In genomic region chr15:80803580-80804525, GRCh38 we compare ENCODE assay signal across 14 cellular contexts. TPM values are rescaled to one million over a fixed set of nuclear protein-coding genes. Genes with fewer than 3 reads are reported as not detected.
DNase-seq lines count a peak whose midpoint lies in the region; ATAC-seq and TF ChIP-seq lines count a peak whose summit lies in the region.
"Had no signal": no experiment of that assay in that cellular context is flagged by ENCODE, and none has a peak within 500 bp of the region (broad histone marks: within the 10 kb centered on the region; RNA-seq: fewer than 3 reads in every experiment).

No MANE protein-coding gene starts in this region.

- no peak overlapping the region for H3K14ac ChIP-seq in trophoblast cell (ENCODE audit: low read length)

- no peak overlapping the region for H4K12ac ChIP-seq in trophoblast cell (ENCODE audit: low read depth, low read length)

- no TSS peak for BruUV-seq in Caco-2 (replicated peaks; lab: Mats Ljungman, UMichigan)

- peak overlapping the region; percentile 37 for H4K91ac ChIP-seq in trophoblast cell (ENCODE audit: low read depth, low read length)

- no peak overlapping the region for H3K4ac ChIP-seq in trophoblast cell (ENCODE audit: low read depth, low read length)

- peak overlapping the region; percentile 52 for H3K27ac Mint-ChIP-seq in activated T-helper 1 cell treated with anti-CD3 and anti-CD28 coated beads, Interleukin-12 subunit alpha, Interleukin-12 subunit beta, Interleukin-2, Interleukin-4 antibody, amounts not matched to agents 30 ng/mL and 10 ng/mL and 1 ng/mL, durations not matched to agents 14 hours and 24 hours and 36 hours
- H3K27ac Mint-ChIP-seq in Caco-2 (ENCODE audit: unreplicated experiment) = no peak overlapping the region
- H3K27ac Mint-ChIP-seq: endodermal cell had no signal

- peak; percentile 74 for ATAC-seq in stimulated activated naive CD8-positive, alpha-beta T cell treated with anti-CD3 and anti-CD28 coated beads, Interleukin-15, Interleukin-2, amounts not matched to agents 100 U/mL and 50 U/mL, for 24 hours
- ATAC-seq: upper lobe of right lung had no signal

- no peak overlapping the region for H3K18ac ChIP-seq in trophoblast cell (ENCODE audit: low read length)

- H4K8ac ChIP-seq in trophoblast cell (ENCODE audit: low read depth, low read length) = no peak overlapping the region

- H2BK5ac ChIP-seq in trophoblast cell (ENCODE audit: low read depth, low read length, poor library complexity) = no peak overlapping the region

- H3K9me3 ChIP-seq in trophoblast cell (ENCODE audit: insufficient read depth, low read depth, low read length) (peaks cover 4% of the 10 kb centered on the region), hepatocyte (ENCODE audit: low read depth) (no peaks in the 10 kb centered on the region), Caco-2 (no peaks in the 10 kb centered on the region)
- H3K9me3 ChIP-seq: left ventricle myocardium inferior, pancreas, upper lobe of right lung had no signal

- H3K79me1 ChIP-seq in trophoblast cell (ENCODE audit: low read length) = no peaks in the 10 kb centered on the region

- no peak overlapping the region for H3K27ac ChIP-seq in trophoblast cell (ENCODE audit: low read depth, low read length)
- H3K27ac ChIP-seq in hepatocyte = no peak overlapping the region
- H3K27ac ChIP-seq: left ventricle myocardium inferior, pancreas, upper lobe of right lung had no signal

- H3K4me3 Mint-ChIP-seq in activated T-helper 1 cell treated with anti-CD3 and anti-CD28 coated beads, Interleukin-12 subunit alpha, Interleukin-12 subunit beta, Interleukin-2, Interleukin-4 antibody, amounts not matched to agents 30 ng/mL and 10 ng/mL and 1 ng/mL, durations not matched to agents 14 hours and 24 hours and 36 hours = no peak overlapping the region
- no peak overlapping the region for H3K4me3 Mint-ChIP-seq in Caco-2 (ENCODE audit: unreplicated experiment)
- H3K4me3 Mint-ChIP-seq: endodermal cell had no signal

- no peak for TF ChIP-seq CTCF in hepatocyte (IDR thresholded peaks at IDR 0.05; ENCODE audit: poor library complexity)
- TF ChIP-seq CTCF in Caco-2 (IDR thresholded peaks at IDR 0.05; ENCODE audit: insufficient read depth in 1 of 2, low read depth in 1 of 2, low read length in 1 of 2, severe bottlenecking in 1 of 2, unreplicated experiment in 1 of 2) = no peak

- POLR2A ChIA-PET in Caco-2 (lab: Charles Lee) = no interaction called here

- no peak overlapping the region for H3K9ac ChIP-seq in trophoblast cell (ENCODE audit: low read length)

- H3K36me3 Mint-ChIP-seq in activated T-helper 1 cell treated with anti-CD3 and anti-CD28 coated beads, Interleukin-12 subunit alpha, Interleukin-12 subunit beta, Interleukin-2, Interleukin-4 antibody, amounts not matched to agents 30 ng/mL and 10 ng/mL and 1 ng/mL, durations not matched to agents 14 hours and 24 hours and 36 hours (ENCODE audit: low read depth) = no peaks in the 10 kb centered on the region
- H3K36me3 Mint-ChIP-seq in Caco-2 (ENCODE audit: insufficient read depth, unreplicated experiment) = no peaks in the 10 kb centered on the region

- WGBS in trophoblast cell (ENCODE audit: extremely low coverage, insufficient coverage, insufficient read length) = no CpG with 5 or more reads among the region's 7 CpGs
- 90% methylated on average over 7 of the region's 7 CpGs for WGBS in hepatocyte (ENCODE audit: low lambda C conversion rate, missing lambda C conversion rate)

- peaks cover 10 to 11% of the 10 kb centered on the region in 2 experiments for H3K4me1 ChIP-seq in trophoblast cell (ENCODE audit: control insufficient read depth in 1 of 2, insufficient read depth in 2 of 2, low read length in 2 of 2)
- H3K4me1 ChIP-seq in hepatocyte (ENCODE audit: insufficient read depth) = peaks cover 6% of the 10 kb centered on the region
- H3K4me1 ChIP-seq in Caco-2 = no peaks in the 10 kb centered on the region
- H3K4me1 ChIP-seq: left ventricle myocardium inferior, upper lobe of right lung had no signal

- H3K36me3 ChIP-seq in trophoblast cell (ENCODE audit: control insufficient read depth in 1 of 2, insufficient read depth in 2 of 2, low read length in 2 of 2) (no peaks in the 10 kb centered on the region), hepatocyte (replicated peaks; ENCODE audit: insufficient read depth, low read depth) (no peaks in the 10 kb centered on the region), Caco-2 (ENCODE audit: control insufficient read depth, insufficient read depth, low read length) (no peaks in the 10 kb centered on the region)
- H3K36me3 ChIP-seq: left ventricle myocardium inferior, pancreas, upper lobe of right lung had no signal

- H2AK5ac ChIP-seq in trophoblast cell (ENCODE audit: low read length) = no peak overlapping the region

- H4K20me1 ChIP-seq in hepatocyte (ENCODE audit: insufficient read depth, poor library complexity, severe bottlenecking) = no peaks in the 10 kb centered on the region

- H3K9me3 Mint-ChIP-seq in activated T-helper 1 cell treated with anti-CD3 and anti-CD28 coated beads, Interleukin-12 subunit alpha, Interleukin-12 subunit beta, Interleukin-2, Interleukin-4 antibody, amounts not matched to agents 30 ng/mL and 10 ng/mL and 1 ng/mL, durations not matched to agents 14 hours and 24 hours and 36 hours = no peaks in the 10 kb centered on the region
- no peaks in the 10 kb centered on the region for H3K9me3 Mint-ChIP-seq in Caco-2 (ENCODE audit: unreplicated experiment)
- H3K9me3 Mint-ChIP-seq: endodermal cell had no signal

- H3K27me3 ChIP-seq in trophoblast cell (ENCODE audit: insufficient read depth, low read length) = no peaks in the 10 kb centered on the region
- no peaks in the 10 kb centered on the region for H3K27me3 ChIP-seq in hepatocyte
- no peaks in the 10 kb centered on the region for H3K27me3 ChIP-seq in Caco-2 (replicated peaks; ENCODE audit: control insufficient read depth, insufficient read depth, low read length)
- H3K27me3 ChIP-seq: pancreas, upper lobe of right lung had no signal

- no peaks in the 10 kb centered on the region for H3K9me2 ChIP-seq in hepatocyte (replicated peaks; ENCODE audit: insufficient read depth)

- H2BK120ac ChIP-seq in trophoblast cell (ENCODE audit: insufficient read depth, low read length, poor library complexity) = no peak overlapping the region

- no peak overlapping the region for H3K4me3 ChIP-seq in trophoblast cell (ENCODE audit: low read depth, low read length)
- H3K4me3 ChIP-seq in hepatocyte = no peak overlapping the region
- H3K4me3 ChIP-seq in Caco-2 (ENCODE audit: low read depth, low read length) = no peak overlapping the region
- H3K4me3 ChIP-seq: left ventricle myocardium inferior, pancreas, upper lobe of right lung had no signal

- intact Hi-C loops in activated T-helper 1 cell treated with anti-CD3 and anti-CD28 coated beads, Interleukin-12 subunit alpha, Interleukin-12 subunit beta, Interleukin-2, Interleukin-4 antibody, amounts not matched to agents 30 ng/mL and 10 ng/mL and 1 ng/mL, durations not matched to agents 14 hours and 24 hours and 36 hours (cut with micrococcal nuclease) = loop anchor here (1.0 to 5.0 kb wide), 3 partner anchors 27 to 153 kb away; no protein-coding TSS in a partner anchor
- intact Hi-C loops in Caco-2 (cut with micrococcal nuclease; ENCODE audit: unreplicated experiment) = no loop called here

- H2AFZ ChIP-seq in trophoblast cell (ENCODE audit: insufficient read depth, low read length, poor library complexity) (no peak overlapping the region), hepatocyte (no peak overlapping the region)

- H3K4me2 ChIP-seq in trophoblast cell (ENCODE audit: low read length) = no peak overlapping the region
- H3K4me2 ChIP-seq in hepatocyte = no peak overlapping the region

- peak; percentile 77 for DNase-seq in activated effector memory CD4-positive, alpha-beta T cell treated with anti-CD3 and anti-CD28 coated beads, Interleukin-2, amount 50 U/mL, for 16 hours
- no peak for DNase-seq in activated effector memory CD4-positive, alpha-beta T cell treated with Interleukin-2 at 50 U/mL for 16 hours
- DNase-seq in activated T-helper 1 cell treated with anti-CD3 and anti-CD28 coated beads, Interleukin-12 subunit alpha, Interleukin-12 subunit beta, Interleukin-2, Interleukin-4 antibody, amounts not matched to agents 30 ng/mL and 10 ng/mL and 1 ng/mL, durations not matched to agents 14 hours and 24 hours and 36 hours (ENCODE audit: low spot score) = no peak
- DNase-seq in trophoblast cell (no peak), hepatocyte (ENCODE audit: low spot score) (no peak), A172 (ENCODE audit: low spot score) (no peak), Caco-2 (no peak)
- peak; percentile 16 for DNase-seq in stimulated activated naive CD8-positive, alpha-beta T cell treated with anti-CD3 and anti-CD28 coated beads, Interleukin-15, Interleukin-2, amounts not matched to agents 100 U/mL and 50 U/mL, for 24 hours
- DNase-seq: central memory CD4-positive, alpha-beta T cell; endodermal cell; left ventricle myocardium inferior; NCI-H446 treated with DMSO at 0.1 percent for 48 hours; pancreas; upper lobe of right lung had no signal

- CTCF ChIA-PET in Caco-2 (lab: Charles Lee) = no interaction called here

- H3K79me2 ChIP-seq in trophoblast cell (ENCODE audit: control insufficient read depth, insufficient read depth, low read length, poor library complexity) (no peaks in the 10 kb centered on the region), hepatocyte (no peaks in the 10 kb centered on the region)

- no peaks in the 10 kb centered on the region for H3K27me3 Mint-ChIP-seq in activated T-helper 1 cell treated with anti-CD3 and anti-CD28 coated beads, Interleukin-12 subunit alpha, Interleukin-12 subunit beta, Interleukin-2, Interleukin-4 antibody, amounts not matched to agents 30 ng/mL and 10 ng/mL and 1 ng/mL, durations not matched to agents 14 hours and 24 hours and 36 hours (ENCODE audit: insufficient read depth)
- no peaks in the 10 kb centered on the region for H3K27me3 Mint-ChIP-seq in Caco-2 (ENCODE audit: insufficient read depth, unreplicated experiment)

- no peak overlapping the region for H3K23ac ChIP-seq in trophoblast cell (ENCODE audit: low read length)

- H2BK12ac ChIP-seq in trophoblast cell (ENCODE audit: low read length) = peak overlapping the region; percentile 16

- H3K4me1 Mint-ChIP-seq in activated T-helper 1 cell treated with anti-CD3 and anti-CD28 coated beads, Interleukin-12 subunit alpha, Interleukin-12 subunit beta, Interleukin-2, Interleukin-4 antibody, amounts not matched to agents 30 ng/mL and 10 ng/mL and 1 ng/mL, durations not matched to agents 14 hours and 24 hours and 36 hours (ENCODE audit: low read depth) = peaks cover 20% of the 10 kb centered on the region
- no peaks in the 10 kb centered on the region for H3K4me1 Mint-ChIP-seq in Caco-2 (ENCODE audit: low read depth, unreplicated experiment)

RNA-seq across cellular contexts. Expression of gene CEMIP, which starts 24.7 kb away (rescaled TPM):
- total RNA-seq in activated T-helper 1 cell treated with anti-CD3 and anti-CD28 coated beads, Interleukin-12 subunit alpha, Interleukin-12 subunit beta, Interleukin-2, Interleukin-4 antibody, amounts not matched to agents 30 ng/mL and 10 ng/mL and 1 ng/mL, durations not matched to agents 14 hours and 24 hours and 36 hours = 0.03 and 0.05 TPM in 2 replicates
- polyA plus RNA-seq in trophoblast cell (2013) = 7.4 and 7.5 TPM in 2 replicates
- total RNA-seq in hepatocyte = 2.1 and 2.3 TPM in 2 replicates
- 3.5 and 4.4 TPM in 2 replicates for polyA plus RNA-seq in hepatocyte
- total RNA-seq in A172 (2014; rRNA removed; shearing (Covaris generic)) = 7.3 and 18.1 TPM in 2 replicates
- total RNA-seq in Caco-2 (2022) = 0.07 TPM in 2 replicates

Comparison
In these comparisons a context has a peak if more than half of its experiments do, and no peak if none do; other contexts are left out.
1. DNase-seq: peak in activated effector memory CD4-positive, alpha-beta T cell treated with anti-CD3 and anti-CD28 coated beads, Interleukin-2, amount 50 U/mL, for 16 hours (single experiment) and stimulated activated naive CD8-positive, alpha-beta T cell treated with anti-CD3 and anti-CD28 coated beads, Interleukin-15, Interleukin-2, amounts not matched to agents 100 U/mL and 50 U/mL, for 24 hours (single experiment); none in activated effector memory CD4-positive, alpha-beta T cell treated with Interleukin-2 at 50 U/mL for 16 hours (single experiment), activated T-helper 1 cell treated with anti-CD3 and anti-CD28 coated beads, Interleukin-12 subunit alpha, Interleukin-12 subunit beta, Interleukin-2, Interleukin-4 antibody, amounts not matched to agents 30 ng/mL and 10 ng/mL and 1 ng/mL, durations not matched to agents 14 hours and 24 hours and 36 hours (single experiment), trophoblast cell (0 of 2), hepatocyte (single experiment), A172 (single experiment) and Caco-2 (0 of 2).